Comparison of ENCODE assay signal across 1 cellular context in the genomic region with DNA sequence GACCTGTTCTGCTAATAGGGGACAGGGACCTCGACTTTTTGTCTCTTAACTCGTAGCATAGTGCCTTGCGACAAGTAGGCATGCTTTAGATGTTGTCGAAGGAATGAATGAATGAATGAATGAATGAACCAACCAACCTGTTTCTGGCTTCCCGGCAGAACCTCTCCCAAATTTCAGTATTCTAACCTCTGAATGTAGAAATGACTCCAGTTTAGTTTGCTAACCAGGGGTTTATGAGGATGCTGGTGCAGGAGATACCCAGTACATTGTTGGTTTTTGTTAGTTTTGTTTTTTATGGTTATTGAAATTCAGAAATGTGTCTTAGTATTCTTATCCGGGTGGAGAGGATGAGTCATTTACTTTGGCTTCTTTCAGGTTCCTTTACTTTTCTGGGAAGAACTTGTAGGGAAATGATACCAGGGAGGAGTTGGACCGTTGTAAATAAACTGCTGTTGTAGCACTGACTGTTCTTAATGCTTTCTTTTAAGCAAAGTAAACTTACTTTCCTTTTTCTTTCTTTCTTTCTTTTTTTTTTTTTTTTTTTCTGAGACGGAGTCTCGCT.
TF ChIP-seq lines count a peak whose summit lies in the region.

No MANE protein-coding gene starts in this region.

TF ChIP-seq in GM23338, 12 proteins besides CTCF, POLR2A, EP300 and RAD21 (continued from another document):
- TF ChIP-seq, protein P1, sequence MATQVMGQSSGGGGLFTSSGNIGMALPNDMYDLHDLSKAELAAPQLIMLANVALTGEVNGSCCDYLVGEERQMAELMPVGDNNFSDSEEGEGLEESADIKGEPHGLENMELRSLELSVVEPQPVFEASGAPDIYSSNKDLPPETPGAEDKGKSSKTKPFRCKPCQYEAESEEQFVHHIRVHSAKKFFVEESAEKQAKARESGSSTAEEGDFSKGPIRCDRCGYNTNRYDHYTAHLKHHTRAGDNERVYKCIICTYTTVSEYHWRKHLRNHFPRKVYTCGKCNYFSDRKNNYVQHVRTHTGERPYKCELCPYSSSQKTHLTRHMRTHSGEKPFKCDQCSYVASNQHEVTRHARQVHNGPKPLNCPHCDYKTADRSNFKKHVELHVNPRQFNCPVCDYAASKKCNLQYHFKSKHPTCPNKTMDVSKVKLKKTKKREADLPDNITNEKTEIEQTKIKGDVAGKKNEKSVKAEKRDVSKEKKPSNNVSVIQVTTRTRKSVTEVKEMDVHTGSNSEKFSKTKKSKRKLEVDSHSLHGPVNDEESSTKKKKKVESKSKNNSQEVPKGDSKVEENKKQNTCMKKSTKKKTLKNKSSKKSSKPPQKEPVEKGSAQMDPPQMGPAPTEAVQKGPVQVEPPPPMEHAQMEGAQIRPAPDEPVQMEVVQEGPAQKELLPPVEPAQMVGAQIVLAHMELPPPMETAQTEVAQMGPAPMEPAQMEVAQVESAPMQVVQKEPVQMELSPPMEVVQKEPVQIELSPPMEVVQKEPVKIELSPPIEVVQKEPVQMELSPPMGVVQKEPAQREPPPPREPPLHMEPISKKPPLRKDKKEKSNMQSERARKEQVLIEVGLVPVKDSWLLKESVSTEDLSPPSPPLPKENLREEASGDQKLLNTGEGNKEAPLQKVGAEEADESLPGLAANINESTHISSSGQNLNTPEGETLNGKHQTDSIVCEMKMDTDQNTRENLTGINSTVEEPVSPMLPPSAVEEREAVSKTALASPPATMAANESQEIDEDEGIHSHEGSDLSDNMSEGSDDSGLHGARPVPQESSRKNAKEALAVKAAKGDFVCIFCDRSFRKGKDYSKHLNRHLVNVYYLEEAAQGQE (IDR thresholded peaks at IDR 0.05; ENCODE audit: unreplicated experiment), result no peak
- TF ChIP-seq, protein P2, sequence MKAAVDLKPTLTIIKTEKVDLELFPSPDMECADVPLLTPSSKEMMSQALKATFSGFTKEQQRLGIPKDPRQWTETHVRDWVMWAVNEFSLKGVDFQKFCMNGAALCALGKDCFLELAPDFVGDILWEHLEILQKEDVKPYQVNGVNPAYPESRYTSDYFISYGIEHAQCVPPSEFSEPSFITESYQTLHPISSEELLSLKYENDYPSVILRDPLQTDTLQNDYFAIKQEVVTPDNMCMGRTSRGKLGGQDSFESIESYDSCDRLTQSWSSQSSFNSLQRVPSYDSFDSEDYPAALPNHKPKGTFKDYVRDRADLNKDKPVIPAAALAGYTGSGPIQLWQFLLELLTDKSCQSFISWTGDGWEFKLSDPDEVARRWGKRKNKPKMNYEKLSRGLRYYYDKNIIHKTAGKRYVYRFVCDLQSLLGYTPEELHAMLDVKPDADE (IDR thresholded peaks at IDR 0.05), result no peak
- TF ChIP-seq EZH2 (IDR thresholded peaks at IDR 0.05; ENCODE audit: low read depth, unreplicated experiment) (no peak), CREB1 (CRISPR knock-in tag; IDR thresholded peaks at IDR 0.05; ENCODE audit: low read depth) (no peak), STAT1 (IDR thresholded peaks at IDR 0.05; ENCODE audit: unreplicated experiment) (no peak)
TF ChIP-seq in GM23338: peak in this region for 0.
